ENCODE assay signal across 1 cellular context in genomic region chr12:22935090-22935489, GRCh38.
TF ChIP-seq lines count a peak whose summit lies in the region.

No MANE protein-coding gene starts in this region.

TF ChIP-seq in GM12878, 131 proteins besides CTCF, POLR2A, EP300 and RAD21:
- TF ChIP-seq CEBPZ (IDR thresholded peaks at IDR 0.05; ENCODE audit: low read depth, low read length): no peak
- TF ChIP-seq, protein P1, sequence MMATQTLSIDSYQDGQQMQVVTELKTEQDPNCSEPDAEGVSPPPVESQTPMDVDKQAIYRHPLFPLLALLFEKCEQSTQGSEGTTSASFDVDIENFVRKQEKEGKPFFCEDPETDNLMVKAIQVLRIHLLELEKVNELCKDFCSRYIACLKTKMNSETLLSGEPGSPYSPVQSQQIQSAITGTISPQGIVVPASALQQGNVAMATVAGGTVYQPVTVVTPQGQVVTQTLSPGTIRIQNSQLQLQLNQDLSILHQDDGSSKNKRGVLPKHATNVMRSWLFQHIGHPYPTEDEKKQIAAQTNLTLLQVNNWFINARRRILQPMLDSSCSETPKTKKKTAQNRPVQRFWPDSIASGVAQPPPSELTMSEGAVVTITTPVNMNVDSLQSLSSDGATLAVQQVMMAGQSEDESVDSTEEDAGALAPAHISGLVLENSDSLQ (IDR thresholded peaks at IDR 0.05): no peak
- peak; percentile 44 for TF ChIP-seq IKZF1 (conservative IDR thresholded peaks at IDR 0.05)
- peak; percentile 5; the same call in 1 of the 2 replicates for TF ChIP-seq SPI1 (IDR thresholded peaks at IDR 0.05; ENCODE audit: borderline replicate concordance, insufficient read depth, low read depth, low read length)
- 0 out of 2 replicates have a peak, but pooled peaks have one; percentile 15 for TF ChIP-seq DPF2 (IDR thresholded peaks at IDR 0.05)
- TF ChIP-seq, protein P2, sequence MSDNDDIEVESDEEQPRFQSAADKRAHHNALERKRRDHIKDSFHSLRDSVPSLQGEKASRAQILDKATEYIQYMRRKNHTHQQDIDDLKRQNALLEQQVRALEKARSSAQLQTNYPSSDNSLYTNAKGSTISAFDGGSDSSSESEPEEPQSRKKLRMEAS (IDR thresholded peaks at IDR 0.05; ENCODE audit: low read depth, low read length): no peak
- peak; percentile 55 for TF ChIP-seq MEF2B (IDR thresholded peaks at IDR 0.05; ENCODE audit: partially characterized antibody, poor library complexity, severe bottlenecking)
TF ChIP-seq in GM12878: peak in this region for 4.
